In the genomic region with DNA sequence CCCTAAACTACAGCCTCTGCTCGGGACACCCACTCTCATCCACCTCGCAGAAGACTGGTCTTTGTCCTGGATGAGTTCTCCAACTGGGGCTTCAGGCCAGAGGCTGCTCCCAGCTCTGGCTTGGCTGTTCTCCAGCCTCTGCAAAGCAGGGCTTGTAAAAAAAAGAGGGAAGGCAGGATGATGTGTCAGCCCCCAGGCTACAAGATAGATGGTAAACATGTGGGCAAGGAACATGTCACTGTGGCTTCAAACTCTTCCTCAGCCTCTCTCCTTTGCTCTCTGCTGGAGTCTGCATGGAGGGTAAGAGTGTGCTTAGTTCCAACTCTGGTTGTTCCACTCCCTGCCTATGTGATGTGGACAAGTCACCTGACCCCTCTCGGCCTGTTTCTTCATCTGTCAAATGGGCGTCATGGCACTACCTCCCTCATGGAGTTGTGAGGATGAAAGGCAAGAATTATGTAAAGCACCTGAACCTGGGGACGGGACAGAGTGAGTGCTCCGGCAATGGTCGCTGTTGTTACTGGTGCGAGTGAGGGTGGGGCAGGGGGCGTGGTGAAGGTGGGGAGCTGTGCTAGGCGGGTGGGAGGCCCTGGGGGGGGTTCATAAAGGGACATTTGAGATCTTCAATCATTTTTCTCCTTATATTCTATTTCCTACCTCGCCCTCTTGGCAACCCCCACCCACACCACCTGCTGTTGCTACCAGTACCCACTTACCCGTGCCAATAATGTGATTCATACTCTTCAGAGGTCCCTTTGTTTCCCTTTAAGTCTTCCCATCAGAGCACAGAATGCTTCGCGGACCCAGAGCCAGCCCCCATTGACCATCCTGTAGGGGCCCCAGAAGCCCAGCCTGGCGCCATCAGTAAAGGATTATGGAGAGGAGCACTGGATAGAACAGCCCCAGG, we compare ENCODE assay signal across 11 cellular contexts. TPM values are rescaled to one million over a fixed set of nuclear protein-coding genes. Genes with fewer than 3 reads are reported as not detected.
A peak's percentile ranks its signal among the peaks of the same experiment; 100 is the strongest.
DNase-seq lines count a peak whose midpoint lies in the region; ATAC-seq, FAIRE-seq and TF ChIP-seq lines count a peak whose summit lies in the region.
"Had no signal": no experiment of that assay in that cellular context is flagged by ENCODE, and none has a peak within 500 bp of the region (broad histone marks: within the 10 kb centered on the region; RNA-seq: fewer than 3 reads in every experiment).

No MANE protein-coding gene starts in this region.

- no peak overlapping the region for H3K4me3 Mint-ChIP-seq in nephron progenitor cell
- H3K4me3 Mint-ChIP-seq in activated CD8-positive, alpha-beta T cell treated with anti-CD3 and anti-CD28 coated beads, Interleukin-2, amount 10 ng/mL, durations not matched to agents 7 days and 5 days, result no peak overlapping the region
- H3K4me3 Mint-ChIP-seq: activated naive CD4-positive, alpha-beta T cell treated with anti-CD3 and anti-CD28 coated beads for 36 hours; H9; stimulated activated effector memory CD8-positive, alpha-beta T cell treated with anti-CD3 and anti-CD28 coated beads, Interleukin-12 subunit alpha, Interleukin-12 subunit beta, amount 100 ng/mL, for 72 hours had no signal

- CTCF ChIA-PET in activated CD8-positive, alpha-beta T cell treated with anti-CD3 and anti-CD28 coated beads, Interleukin-2, amount 10 ng/mL, durations not matched to agents 7 days and 5 days (lab: Charles Lee), result interaction anchor here (0.9 to 3.3 kb wide), 5 partner anchors 25 to 202 kb away, joined by 3 to 12 read pairs (median 3); no protein-coding TSS in a partner anchor

- no peak overlapping the region for H3K4me3 ChIP-seq in bronchial epithelial cell (ENCODE audit: low read depth, low read length)

- H3K36me3 ChIP-seq in bronchial epithelial cell (ENCODE audit: control insufficient read depth, insufficient read depth, low read length), result no peaks in the 10 kb centered on the region

- no peak for TF ChIP-seq POLR2A in GM12891 (IDR thresholded peaks at IDR 0.05; ENCODE audit: low read depth, low read length)

- peak overlapping the region; percentile 65 for H3K27ac Mint-ChIP-seq in nephron progenitor cell
- H3K27ac Mint-ChIP-seq in activated CD8-positive, alpha-beta T cell treated with anti-CD3 and anti-CD28 coated beads, Interleukin-2, amount 10 ng/mL, durations not matched to agents 7 days and 5 days, result no peak overlapping the region
- H3K27ac Mint-ChIP-seq: activated naive CD4-positive, alpha-beta T cell treated with anti-CD3 and anti-CD28 coated beads for 36 hours; stimulated activated effector memory CD8-positive, alpha-beta T cell treated with anti-CD3 and anti-CD28 coated beads, Interleukin-12 subunit alpha, Interleukin-12 subunit beta, amount 100 ng/mL, for 72 hours had no signal

- DNase-seq in ELR (ENCODE audit: low read depth), result peak; percentile 95
- peak; percentile 20 for DNase-seq in NCI-H1105 (lab: John Stamatoyannopoulos, UW)
- DNase-seq in bronchial epithelial cell (ENCODE audit: low read depth), result peak; percentile 91
- no peak for DNase-seq in nephron progenitor cell
- DNase-seq in activated CD8-positive, alpha-beta T cell treated with anti-CD3 and anti-CD28 coated beads, Interleukin-2, amount 10 ng/mL, durations not matched to agents 7 days and 5 days, result no peak
- DNase-seq in NCI-H2081 treated with DMSO at 0.1 percent for 48 hours (lab: John Stamatoyannopoulos, UW), result no peak
- no peak for DNase-seq in GM12891 (ENCODE audit: insufficient read length, low spot score)
- DNase-seq: GF-D8 had no signal

- POLR2A ChIA-PET in activated CD8-positive, alpha-beta T cell treated with anti-CD3 and anti-CD28 coated beads, Interleukin-2, amount 10 ng/mL, durations not matched to agents 7 days and 5 days (lab: Charles Lee), result no interaction called here

- TF ChIP-seq CTCF in bronchial epithelial cell (IDR thresholded peaks at IDR 0.05; ENCODE audit: insufficient read depth, low read length, severe bottlenecking), result no peak
- TF ChIP-seq CTCF in nephron progenitor cell (IDR thresholded peaks at IDR 0.05), result no peak

- FAIRE-seq in bronchial epithelial cell (lab: Jason Lieb, UNC), result no peak
- FAIRE-seq in GM12891 (lab: Jason Lieb, UNC), result no peak

- H3K36me3 Mint-ChIP-seq in nephron progenitor cell (ENCODE audit: low read depth), result peaks cover 5% of the 10 kb centered on the region
- no peaks in the 10 kb centered on the region for H3K36me3 Mint-ChIP-seq in activated CD8-positive, alpha-beta T cell treated with anti-CD3 and anti-CD28 coated beads, Interleukin-2, amount 10 ng/mL, durations not matched to agents 7 days and 5 days (ENCODE audit: low read depth)
- H3K36me3 Mint-ChIP-seq: stimulated activated effector memory CD8-positive, alpha-beta T cell treated with anti-CD3 and anti-CD28 coated beads, Interleukin-12 subunit alpha, Interleukin-12 subunit beta, amount 100 ng/mL, for 72 hours had no signal

- peaks cover 34% of the 10 kb centered on the region for H3K4me1 Mint-ChIP-seq in nephron progenitor cell
- H3K4me1 Mint-ChIP-seq in activated CD8-positive, alpha-beta T cell treated with anti-CD3 and anti-CD28 coated beads, Interleukin-2, amount 10 ng/mL, durations not matched to agents 7 days and 5 days (ENCODE audit: low read depth), result peaks cover 4% of the 10 kb centered on the region

- no peaks in the 10 kb centered on the region for H3K27me3 ChIP-seq in bronchial epithelial cell (ENCODE audit: control insufficient read depth, insufficient read depth, low read length)

- no peaks in the 10 kb centered on the region for H3K9me3 Mint-ChIP-seq in nephron progenitor cell
- no peaks in the 10 kb centered on the region for H3K9me3 Mint-ChIP-seq in activated CD8-positive, alpha-beta T cell treated with anti-CD3 and anti-CD28 coated beads, Interleukin-2, amount 10 ng/mL, durations not matched to agents 7 days and 5 days (ENCODE audit: insufficient read depth)
- H3K9me3 Mint-ChIP-seq: activated naive CD4-positive, alpha-beta T cell treated with anti-CD3 and anti-CD28 coated beads for 36 hours; H9; stimulated activated effector memory CD8-positive, alpha-beta T cell treated with anti-CD3 and anti-CD28 coated beads, Interleukin-12 subunit alpha, Interleukin-12 subunit beta, amount 100 ng/mL, for 72 hours had no signal

- ATAC-seq in activated CD8-positive, alpha-beta T cell treated with anti-CD3 and anti-CD28 coated beads, Interleukin-2, amount 10 ng/mL, durations not matched to agents 7 days and 5 days, result no peak

- peaks cover 4% of the 10 kb centered on the region for H3K27me3 Mint-ChIP-seq in nephron progenitor cell (ENCODE audit: low read depth, poor library complexity)
- H3K27me3 Mint-ChIP-seq in activated CD8-positive, alpha-beta T cell treated with anti-CD3 and anti-CD28 coated beads, Interleukin-2, amount 10 ng/mL, durations not matched to agents 7 days and 5 days (ENCODE audit: low read depth), result peaks cover 22% of the 10 kb centered on the region

TF ChIP-seq in GM12891, 5 proteins besides CTCF, POLR2A, EP300 and RAD21:
- TF ChIP-seq POU2F2 (IDR thresholded peaks at IDR 0.05; ENCODE audit: low read depth, low read length), result no peak
- no peak for TF ChIP-seq SPI1 (IDR thresholded peaks at IDR 0.05; ENCODE audit: low read depth, low read length)
- TF ChIP-seq PAX5 (IDR thresholded peaks at IDR 0.05; ENCODE audit: insufficient read depth, low read length, severe bottlenecking), result no peak

RNA-seq across cellular contexts. Expression of a gene that starts 6.8 kb away (rescaled TPM):
- total RNA-seq in bronchial epithelial cell, result 12.8 and 14.0 TPM in 2 replicates
- 10 to 100 TPM; 11.3 to 12.1 TPM for total RNA-seq in activated CD8-positive, alpha-beta T cell treated with anti-CD3 and anti-CD28 coated beads, Interleukin-2, amount 10 ng/mL, durations not matched to agents 7 days and 5 days
- 4.2 TPM for polyA plus RNA-seq in GM12891 (2012; ENCODE audit: low read depth, missing spikeins)

RNA-seq across cellular contexts. Expression of a gene that starts 20.4 kb away (rescaled TPM):
- total RNA-seq in bronchial epithelial cell, result 4.5 and 7.0 TPM in 2 replicates
- total RNA-seq in activated CD8-positive, alpha-beta T cell treated with anti-CD3 and anti-CD28 coated beads, Interleukin-2, amount 10 ng/mL, durations not matched to agents 7 days and 5 days, result 1 to 10 TPM; 5.6 to 7.2 TPM
- 2.9 TPM for polyA plus RNA-seq in GM12891 (2012; ENCODE audit: low read depth, missing spikeins)

RNA-seq across cellular contexts. Expression of a gene that starts 33.8 kb away (rescaled TPM):
- total RNA-seq in bronchial epithelial cell, result 2,552 and 3,707 TPM in 2 replicates
- total RNA-seq in activated CD8-positive, alpha-beta T cell treated with anti-CD3 and anti-CD28 coated beads, Interleukin-2, amount 10 ng/mL, durations not matched to agents 7 days and 5 days, result 1,000 to 10,000 TPM; 1,248 to 1,328 TPM
- 4,932 TPM for polyA plus RNA-seq in GM12891 (2012; ENCODE audit: low read depth, missing spikeins)

RNA-seq across cellular contexts. Expression of a gene that starts 33.9 kb away (rescaled TPM):
- total RNA-seq in bronchial epithelial cell, result 5.3 and 10.9 TPM in 2 replicates
- total RNA-seq in activated CD8-positive, alpha-beta T cell treated with anti-CD3 and anti-CD28 coated beads, Interleukin-2, amount 10 ng/mL, durations not matched to agents 7 days and 5 days, result 10 to 100 TPM; 17.8 to 18.0 TPM
- 13.1 TPM for polyA plus RNA-seq in GM12891 (2012; ENCODE audit: low read depth, missing spikeins)

Comparison
In these comparisons a context has a peak if more than half of its experiments do, and no peak if none do; other contexts are left out.
1. DNase-seq: peak in ELR (single experiment), NCI-H1105 (single experiment) and bronchial epithelial cell (single experiment); none in nephron progenitor cell (single experiment), activated CD8-positive, alpha-beta T cell treated with anti-CD3 and anti-CD28 coated beads, Interleukin-2, amount 10 ng/mL, durations not matched to agents 7 days and 5 days (single experiment), NCI-H2081 treated with DMSO at 0.1 percent for 48 hours (single experiment) and GM12891 (single experiment).